12 cellular contexts compared by ENCODE assay signal in genomic region chr3:32454731-32455608, GRCh38. TPM values are rescaled to one million over a fixed set of nuclear protein-coding genes. Genes with fewer than 3 reads are reported as not detected.
DNase-seq lines count a peak whose midpoint lies in the region; ATAC-seq and TF ChIP-seq lines count a peak whose summit lies in the region.
"Had no signal": no experiment of that assay in that cellular context is flagged by ENCODE, and none has a peak within 500 bp of the region (broad histone marks: within the 10 kb centered on the region; RNA-seq: fewer than 3 reads in every experiment).

No MANE protein-coding gene starts in this region.

- H3K9me3 ChIP-seq in BE2C: no peaks in the 10 kb centered on the region
- H3K9me3 ChIP-seq: thoracic aorta had no signal

- no peaks in the 10 kb centered on the region for H3K27me3 ChIP-seq in BE2C

- no TSS peak for BruUV-seq in Calu3 (replicated peaks; lab: Mats Ljungman, UMichigan)

- H3K27me3 Mint-ChIP-seq in Calu3 (ENCODE audit: unreplicated experiment): no peaks in the 10 kb centered on the region
- H3K27me3 Mint-ChIP-seq in activated T-helper 17 cell treated with anti-CD3 and anti-CD28 coated beads, Interleukin-2, amount 50 U/mL, for 72 hours: no peaks in the 10 kb centered on the region

- H3K9me3 Mint-ChIP-seq in Calu3 (ENCODE audit: low read depth, unreplicated experiment): no peaks in the 10 kb centered on the region
- peaks cover 4% of the 10 kb centered on the region for H3K9me3 Mint-ChIP-seq in activated T-helper 17 cell treated with anti-CD3 and anti-CD28 coated beads, Interleukin-2, amount 50 U/mL, for 72 hours

- H3K36me3 ChIP-seq in BE2C: no peaks in the 10 kb centered on the region
- H3K36me3 ChIP-seq: thoracic aorta had no signal

- H3K4me3 Mint-ChIP-seq in Calu3 (ENCODE audit: low read depth, unreplicated experiment): no peak overlapping the region
- H3K4me3 Mint-ChIP-seq in activated T-helper 17 cell treated with anti-CD3 and anti-CD28 coated beads, Interleukin-2, amount 50 U/mL, for 72 hours: no peak overlapping the region

- DNase-seq in BE2C (peak; percentile 19), Calu3 (no peak), left lobe of liver (ENCODE audit: low spot score) (peak; percentile 46), Right ventricle myocardium superior (no peak), NCI-H226 (no peak)
- DNase-seq: effector CD8-positive, alpha-beta T cell; MM.1S; OCI-M1 had no signal

- peaks cover 15% of the 10 kb centered on the region for H3K4me1 Mint-ChIP-seq in Calu3 (ENCODE audit: low read depth, unreplicated experiment)
- H3K4me1 Mint-ChIP-seq in activated T-helper 17 cell treated with anti-CD3 and anti-CD28 coated beads, Interleukin-2, amount 50 U/mL, for 72 hours: peaks cover 29% of the 10 kb centered on the region

- H3K4me1 ChIP-seq in BE2C: no peaks in the 10 kb centered on the region

- H3K27ac Mint-ChIP-seq in Calu3 (ENCODE audit: unreplicated experiment): peak overlapping the region; percentile 68
- peak overlapping the region; percentile 63 for H3K27ac Mint-ChIP-seq in activated T-helper 17 cell treated with anti-CD3 and anti-CD28 coated beads, Interleukin-2, amount 50 U/mL, for 72 hours

- CTCF ChIA-PET in Calu3 (lab: Charles Lee): no interaction called here

- intact Hi-C loops in Calu3 (cut with micrococcal nuclease; ENCODE audit: unreplicated experiment): no loop called here
- intact Hi-C loops in Right ventricle myocardium superior (cut with DNase I): no loop called here

- H3K4me3 ChIP-seq in BE2C (ENCODE audit: low read depth, low read length): no peak overlapping the region
- H3K4me3 ChIP-seq: thoracic aorta had no signal

- H3K36me3 Mint-ChIP-seq in Calu3 (ENCODE audit: insufficient read depth, unreplicated experiment): peaks cover 66% of the 10 kb centered on the region
- H3K36me3 Mint-ChIP-seq in activated T-helper 17 cell treated with anti-CD3 and anti-CD28 coated beads, Interleukin-2, amount 50 U/mL, for 72 hours (ENCODE audit: low read depth): peaks cover 50% of the 10 kb centered on the region

- no peak for ATAC-seq in activated T-helper 17 cell treated with anti-CD3 and anti-CD28 coated beads, Interleukin-2, amount 50 U/mL, for 72 hours (replicated peaks)
- ATAC-seq in left lobe of liver: peak; percentile 65
- no peak for ATAC-seq in GM21786 (IDR thresholded peaks at IDR 0.05; ENCODE audit: unreplicated experiment)
- ATAC-seq in Right ventricle myocardium superior (ENCODE audit: poor library complexity): no peak
- ATAC-seq in HG03045 (IDR thresholded peaks at IDR 0.05; ENCODE audit: unreplicated experiment): no peak

- TF ChIP-seq CTCF in BE2C (IDR thresholded peaks at IDR 0.05; ENCODE audit: low read depth, low read length) (no peak), Calu3 (IDR thresholded peaks at IDR 0.05; ENCODE audit: unreplicated experiment) (no peak)

RNA-seq across cellular contexts. Expression of gene CMTM6, which starts 47.7 kb away (rescaled TPM):
- polyA plus RNA-seq in BE2C (2012; ENCODE audit: insufficient read depth, insufficient read length, low read depth): 3.9 TPM
- total RNA-seq in Calu3 (2022) (89.8 and 107 TPM in 2 replicates), left lobe of liver (46.5 TPM), Right ventricle myocardium superior (8.9 TPM)
- 100 to 1,000 TPM; 101 to 124 TPM for total RNA-seq in activated T-helper 17 cell treated with anti-CD3 and anti-CD28 coated beads, Interleukin-2, amount 50 U/mL, for 72 hours

Comparison
In these comparisons a context has a peak if more than half of its experiments do, and no peak if none do; other contexts are left out.
1. DNase-seq: peak in BE2C (single experiment) and left lobe of liver (single experiment); none in Calu3 (single experiment), Right ventricle myocardium superior (single experiment) and NCI-H226 (single experiment).